In the genomic region with DNA sequence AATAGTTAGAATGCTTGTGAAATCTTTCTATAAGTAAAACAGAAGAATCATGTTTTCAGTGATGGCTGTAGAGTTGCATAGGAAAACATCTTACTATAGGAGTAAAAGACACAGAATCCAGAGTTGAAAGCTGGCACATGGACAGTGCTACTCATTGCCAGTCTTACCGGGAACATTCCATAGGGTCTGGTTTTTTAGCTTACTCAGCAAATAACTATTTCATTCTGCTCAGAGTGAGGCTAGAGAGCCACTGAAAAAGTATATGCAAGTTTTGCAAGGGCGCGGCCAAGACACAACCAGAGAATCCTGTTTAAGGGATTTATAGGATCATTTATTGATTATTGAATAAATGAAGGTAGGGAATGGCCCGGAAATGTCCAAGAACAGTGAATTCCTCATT, we compare ENCODE assay signal across 1 cellular context.
TF ChIP-seq lines count a peak whose summit lies in the region.

No MANE protein-coding gene starts in this region.

TF ChIP-seq in IMR-90, 13 proteins besides CTCF, POLR2A, EP300 and RAD21:
- TF ChIP-seq MAFK (IDR thresholded peaks at IDR 0.05; ENCODE audit: low read depth, low read length) = peak; percentile 99
- TF ChIP-seq CEBPB (IDR thresholded peaks at IDR 0.05; ENCODE audit: low read depth, low read length) = no peak
